In genomic region chr9:130327070-130327780, GRCh38 we compare ENCODE assay signal across 9 cellular contexts.
DNase-seq lines count a peak whose midpoint lies in the region; ATAC-seq and TF ChIP-seq lines count a peak whose summit lies in the region.
"Had no signal": no experiment of that assay in that cellular context is flagged by ENCODE, and none has a peak within 500 bp of the region (broad histone marks: within the 10 kb centered on the region; RNA-seq: fewer than 3 reads in every experiment).

No MANE protein-coding gene starts in this region.

- H3K36me3 ChIP-seq in OCI-LY1 (ENCODE audit: insufficient read depth, low read length) = no peaks in the 10 kb centered on the region
- H3K36me3 ChIP-seq in esophagus (ENCODE audit: control insufficient read depth in 2 of 2, insufficient read depth in 2 of 2, low read length in 1 of 2) = no peaks in the 10 kb centered on the region
- no peaks in the 10 kb centered on the region for H3K36me3 ChIP-seq in skeletal muscle satellite cell (ENCODE audit: insufficient read depth, low read length)

- H3K4me3 ChIP-seq in OCI-LY1 (ENCODE audit: low read depth, low read length, poor library complexity, severe bottlenecking) (no peak overlapping the region), esophagus (ENCODE audit: low read depth in 1 of 2, low read length in 2 of 2) (no peak overlapping the region), skeletal muscle satellite cell (ENCODE audit: low read length) (peak overlapping the region; percentile 39)

- H3K79me2 ChIP-seq in OCI-LY1 (ENCODE audit: insufficient read depth, low read length) = no peaks in the 10 kb centered on the region

- H3F3A ChIP-seq in OCI-LY1 (ENCODE audit: insufficient read depth, low read length) = no peaks in the 10 kb centered on the region

- no peaks in the 10 kb centered on the region for H4K20me1 ChIP-seq in OCI-LY1 (ENCODE audit: insufficient read depth, low read length)

- ATAC-seq in HG02759 (IDR thresholded peaks at IDR 0.05; ENCODE audit: unreplicated experiment) = no peak

- no peak overlapping the region for H2AFZ ChIP-seq in OCI-LY1 (ENCODE audit: low read length)

- peak; percentile 52 for TF ChIP-seq CTCF in GM12873 (IDR thresholded peaks at IDR 0.05; ENCODE audit: insufficient read depth, low read depth, low read length, missing control alignments)
- peak; percentile 27; the same call in 1 of the 2 replicates for TF ChIP-seq CTCF in OCI-LY1 (IDR thresholded peaks at IDR 0.05; ENCODE audit: low read length)

- H3K27me3 ChIP-seq in OCI-LY1 (ENCODE audit: insufficient read depth, low read length) (peaks cover 5% of the 10 kb centered on the region; the same call in 1 of the 2 replicates), esophagus (ENCODE audit: control insufficient read depth in 1 of 2, insufficient read depth in 2 of 2, low read length in 2 of 2) (no peaks in the 10 kb centered on the region), skeletal muscle satellite cell (ENCODE audit: control insufficient read depth, insufficient read depth, low read length) (peaks cover 85% of the 10 kb centered on the region)

- H3K4me2 ChIP-seq in OCI-LY1 (ENCODE audit: low read length) = no peak overlapping the region
- H3K4me2 ChIP-seq in skeletal muscle satellite cell (ENCODE audit: low read length) = peak overlapping the region; percentile 69

- 67 to 68% methylated on average over 15 of the region's 15 CpGs for WGBS in esophagus, 2 donors

- H3K4me1 ChIP-seq in OCI-LY1 (ENCODE audit: insufficient read depth, low read length, severe bottlenecking) = no peaks in the 10 kb centered on the region
- peaks cover 4% of the 10 kb centered on the region in 2 donors for H3K4me1 ChIP-seq in esophagus (ENCODE audit: control insufficient read depth in 2 of 2, insufficient read depth in 2 of 2, low read length in 1 of 2)
- H3K4me1 ChIP-seq in skeletal muscle satellite cell (ENCODE audit: control insufficient read depth, insufficient read depth, low read length) = peaks cover 24% of the 10 kb centered on the region

- no peak for DNase-seq in GM19240 (ENCODE audit: insufficient read length, low spot score)
- DNase-seq in dermis blood vessel endothelial cell = no peak
- DNase-seq: activated naive CD8-positive, alpha-beta T cell treated with anti-CD3 and anti-CD28 coated beads, Interleukin-2, amount 10 ng/mL, durations not matched to agents 7 days and 5 days; NCI-H1105 had no signal

- no peaks in the 10 kb centered on the region for H3K9me3 ChIP-seq in OCI-LY1 (ENCODE audit: low read length)
- no peaks in the 10 kb centered on the region for H3K9me3 ChIP-seq in esophagus (ENCODE audit: control insufficient read depth in 2 of 2, insufficient read depth in 1 of 2, low read depth in 1 of 2, low read length in 1 of 2)
- no peaks in the 10 kb centered on the region for H3K9me3 ChIP-seq in skeletal muscle satellite cell (replicated peaks; ENCODE audit: low read length)

- no peak overlapping the region for H3K27ac ChIP-seq in OCI-LY1 (ENCODE audit: low read depth, low read length, poor library complexity, severe bottlenecking)
- peak overlapping the region; percentile 88 for H3K27ac ChIP-seq in esophagus (ENCODE audit: low read depth in 2 of 2, low read length in 1 of 2)

- H3K9ac ChIP-seq in OCI-LY1 (ENCODE audit: low read length) (no peak overlapping the region), skeletal muscle satellite cell (ENCODE audit: low read depth, low read length) (no peak overlapping the region)

- no peaks in the 10 kb centered on the region for H3K9me2 ChIP-seq in OCI-LY1 (ENCODE audit: low read depth, low read length)
